8 cellular contexts compared by ENCODE assay signal in the genomic region with DNA sequence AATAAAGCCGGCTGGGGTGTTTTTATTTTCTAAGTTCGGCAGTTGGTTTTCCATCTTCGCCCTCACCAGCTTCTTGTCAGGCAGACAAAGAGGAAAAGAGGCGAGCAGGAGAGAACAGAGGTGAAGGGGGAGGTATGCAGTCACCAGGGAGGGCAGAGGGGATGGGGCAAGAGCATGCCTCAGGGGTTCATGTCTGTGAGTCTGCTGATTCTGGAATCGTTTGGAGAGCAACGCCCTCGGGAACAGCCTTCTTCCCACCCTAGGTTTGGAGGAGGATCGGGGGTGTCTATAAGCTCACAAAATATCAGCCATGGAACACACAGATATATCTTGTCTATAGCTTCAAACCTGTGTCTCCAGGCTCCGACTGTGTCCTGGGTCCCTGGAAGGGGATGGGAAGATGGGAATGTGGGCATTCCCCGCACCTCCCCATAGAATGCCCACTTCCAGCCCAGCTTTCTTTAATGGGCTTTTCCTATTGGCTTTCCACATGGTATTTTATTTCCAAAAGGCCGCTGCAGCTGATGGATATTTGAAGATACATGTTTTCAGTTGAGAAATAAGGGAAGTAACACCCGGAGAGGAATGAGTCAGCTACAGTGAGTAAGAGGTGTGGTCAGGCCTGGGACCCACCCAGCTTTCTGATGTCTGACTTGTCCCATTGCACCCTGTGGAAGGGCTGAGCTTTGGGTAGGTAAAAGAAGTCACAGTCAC.
DNase-seq lines count a peak whose midpoint lies in the region; ATAC-seq lines count a peak whose summit lies in the region.

No MANE protein-coding gene starts in this region.

- DNase-seq in AG08395 (ENCODE audit: low spot score) (peak; percentile 92), kidney tubule cell (ENCODE audit: low spot score) (peak; percentile 83), NCI-H2171 treated with DMSO at 0.1 percent for 48 hours (lab: John Stamatoyannopoulos, UW) (no peak), DMS153 (lab: John Stamatoyannopoulos, UW) (no peak)
- peak; percentile 21 for DNase-seq in activated CD4-positive, alpha-beta memory T cell treated with anti-CD3 and anti-CD28 coated beads, Interleukin-2, amount 10 ng/mL, durations not matched to agents 7 days and 5 days

- H3K4me1 Mint-ChIP-seq in activated CD4-positive, alpha-beta memory T cell treated with anti-CD3 and anti-CD28 coated beads, Interleukin-2, amount 10 ng/mL, durations not matched to agents 7 days and 5 days: peaks cover 9% of the 10 kb centered on the region

- CTCF ChIA-PET in activated CD4-positive, alpha-beta memory T cell treated with anti-CD3 and anti-CD28 coated beads, Interleukin-2, amount 10 ng/mL, durations not matched to agents 7 days and 5 days (lab: Charles Lee): no interaction called here

- POLR2A ChIA-PET in activated CD4-positive, alpha-beta memory T cell treated with anti-CD3 and anti-CD28 coated beads, Interleukin-2, amount 10 ng/mL, durations not matched to agents 7 days and 5 days (lab: Charles Lee): no interaction called here

- H3K27me3 Mint-ChIP-seq in activated CD4-positive, alpha-beta memory T cell treated with anti-CD3 and anti-CD28 coated beads, Interleukin-2, amount 10 ng/mL, durations not matched to agents 7 days and 5 days: no peaks in the 10 kb centered on the region

- H3K4me3 Mint-ChIP-seq in activated CD4-positive, alpha-beta memory T cell treated with anti-CD3 and anti-CD28 coated beads, Interleukin-2, amount 10 ng/mL, durations not matched to agents 7 days and 5 days: no peak overlapping the region

- H3K27ac Mint-ChIP-seq in activated CD4-positive, alpha-beta memory T cell treated with anti-CD3 and anti-CD28 coated beads, Interleukin-2, amount 10 ng/mL, durations not matched to agents 7 days and 5 days: no peak overlapping the region

- no peaks in the 10 kb centered on the region for H3K36me3 Mint-ChIP-seq in activated CD4-positive, alpha-beta memory T cell treated with anti-CD3 and anti-CD28 coated beads, Interleukin-2, amount 10 ng/mL, durations not matched to agents 7 days and 5 days (ENCODE audit: low read depth)

- H3K9me3 Mint-ChIP-seq in activated CD4-positive, alpha-beta memory T cell treated with anti-CD3 and anti-CD28 coated beads, Interleukin-2, amount 10 ng/mL, durations not matched to agents 7 days and 5 days: peaks cover 5% of the 10 kb centered on the region

- ATAC-seq in HG03565 (IDR thresholded peaks at IDR 0.05; ENCODE audit: unreplicated experiment): peak; percentile 38
- ATAC-seq in HG03457 (IDR thresholded peaks at IDR 0.05; ENCODE audit: unreplicated experiment): no peak
- no peak for ATAC-seq in HG02852 (IDR thresholded peaks at IDR 0.05; ENCODE audit: unreplicated experiment)

Comparison
In these comparisons a context has a peak if more than half of its experiments do, and no peak if none do; other contexts are left out.
1. DNase-seq: peak in AG08395 (single experiment), activated CD4-positive, alpha-beta memory T cell treated with anti-CD3 and anti-CD28 coated beads, Interleukin-2, amount 10 ng/mL, durations not matched to agents 7 days and 5 days (single experiment) and kidney tubule cell (single experiment); none in NCI-H2171 treated with DMSO at 0.1 percent for 48 hours (single experiment) and DMS153 (single experiment).